In genomic region chr17:76077582-76078110, GRCh38 we compare ENCODE assay signal across 1 cellular context.
TF ChIP-seq lines count a peak whose summit lies in the region.

No MANE protein-coding gene starts in this region.

TF ChIP-seq in WTC11, 78 proteins besides CTCF, POLR2A, EP300 and RAD21 (continued from another document):
- no peak for TF ChIP-seq ZNF281 (CRISPR knock-in tag; IDR thresholded peaks at IDR 0.05)
